ENCODE assay signal across 1 cellular context in genomic region chr11:8870461-8871282, GRCh38.
TF ChIP-seq lines count a peak whose summit lies in the region.

No MANE protein-coding gene starts in this region.

TF ChIP-seq in HEK293, 187 proteins besides CTCF, POLR2A, EP300 and RAD21 (continued from another document):
- peak; percentile 15; the same call in 1 of the 2 replicates for TF ChIP-seq PATZ1 (tag by site-specific recombination; IDR thresholded peaks at IDR 0.05)
- TF ChIP-seq ZNF600 (tag by site-specific recombination; IDR thresholded peaks at IDR 0.05): 0 out of 2 replicates have a peak, but pooled peaks have one; percentile 48
- no peak for TF ChIP-seq ZNF501 (tag by site-specific recombination; IDR thresholded peaks at IDR 0.05)
- no peak for TF ChIP-seq ZBTB49 (tag by site-specific recombination; IDR thresholded peaks at IDR 0.05; ENCODE audit: low read depth)
- TF ChIP-seq ZNF768 (tag by site-specific recombination; IDR thresholded peaks at IDR 0.05): no peak
